ENCODE assay signal across 16 cellular contexts in the genomic region with DNA sequence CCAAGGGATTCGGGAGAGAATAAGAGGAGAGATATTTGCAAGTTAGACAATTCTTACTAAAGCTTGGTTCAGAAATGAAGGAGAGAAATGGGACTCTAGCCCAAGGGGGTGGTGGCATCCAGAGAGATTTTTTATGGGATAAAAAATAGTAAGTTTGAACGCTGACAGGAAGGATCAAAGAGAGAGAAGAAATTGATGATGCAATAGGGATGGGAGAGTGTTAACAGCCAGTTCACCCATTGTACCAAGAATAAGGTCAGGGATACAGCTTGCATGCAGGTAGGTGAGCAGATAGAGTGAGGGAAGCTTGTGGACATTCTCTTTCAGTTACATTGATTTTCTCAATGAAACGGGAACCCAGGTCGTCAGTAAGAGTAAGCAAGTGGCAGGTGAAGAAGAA.
"Had no signal": no experiment of that assay in that cellular context is flagged by ENCODE, and none has a peak within 500 bp of the region (broad histone marks: within the 10 kb centered on the region; RNA-seq: fewer than 3 reads in every experiment).

No MANE protein-coding gene starts in this region.

- H3K36me3 ChIP-seq: brain microvascular endothelial cell had no signal

- H3K27me3 ChIP-seq: brain microvascular endothelial cell, foreskin keratinocyte had no signal

- ATAC-seq: activated T-helper 17 cell treated with anti-CD3 and anti-CD28 coated beads, Interleukin-2, amount 50 U/mL, for 72 hours; foreskin keratinocyte; left ventricle myocardium superior; natural killer cell had no signal

- H3K27ac ChIP-seq: brain microvascular endothelial cell, foreskin keratinocyte had no signal

- H3K4me3 ChIP-seq: smooth muscle cell had no signal

- DNase-seq: activated CD4-positive, CD25-positive, alpha-beta regulatory T cell treated with anti-CD3 and anti-CD28 coated beads, Interleukin-2, amount 50 U/mL, for 72 hours; activated naive CD4-positive, alpha-beta T cell treated with Interleukin-2 at 50 U/mL for 16 hours; anterior cingulate cortex; brain microvascular endothelial cell; cortex of kidney; effector memory CD8-positive, alpha-beta T cell; foreskin keratinocyte; glutamatergic neuron; kidney glomerular epithelial cell; left ventricle myocardium superior; mesenchymal stem cell; natural killer cell; posterior cingulate gyrus; T-helper 9 cell had no signal
